1 cellular context compared by ENCODE assay signal in the genomic region with DNA sequence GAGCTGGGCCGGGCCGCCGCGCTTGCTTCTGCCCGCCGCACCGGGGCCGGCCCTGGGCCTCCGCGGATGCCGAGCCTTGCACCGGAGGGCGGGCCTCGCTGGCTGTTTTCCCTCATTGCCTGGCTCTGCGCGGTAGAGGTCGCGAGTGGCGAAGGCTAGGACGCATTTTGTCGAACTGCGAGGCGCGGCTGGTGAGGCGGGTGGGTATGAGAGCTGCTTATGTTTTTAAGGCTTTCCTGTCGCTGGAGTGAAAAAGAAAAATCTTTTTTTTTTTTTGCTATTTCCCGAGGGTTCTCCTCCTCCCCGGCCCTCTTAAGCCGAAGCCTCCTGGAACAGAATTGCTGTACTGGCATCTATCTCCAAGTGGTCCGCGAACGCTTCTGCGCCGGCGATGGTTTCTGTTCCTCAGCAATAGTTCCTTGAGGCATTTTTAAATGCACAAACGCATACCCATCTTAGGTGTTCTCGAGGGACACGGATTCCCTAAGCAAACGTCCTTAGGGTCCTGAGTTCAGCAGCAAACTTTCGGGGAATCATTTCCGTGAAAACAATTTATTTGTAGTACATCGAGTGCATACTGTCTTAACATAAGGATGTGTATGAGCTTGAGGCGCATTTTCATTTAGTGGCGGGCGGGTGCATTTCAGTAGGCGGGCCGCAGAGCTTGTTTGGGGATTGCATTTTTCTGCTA.
TF ChIP-seq lines count a peak whose summit lies in the region.

No MANE protein-coding gene starts in this region.

TF ChIP-seq in H1, 55 proteins besides CTCF, POLR2A, EP300 and RAD21:
- peak; percentile 17 for TF ChIP-seq KDM4A (IDR thresholded peaks at IDR 0.05; ENCODE audit: low read depth, low read length, severe bottlenecking)
- 0 out of 2 replicates have a peak, but pooled peaks have one; percentile 2 for TF ChIP-seq E2F6 (IDR thresholded peaks at IDR 0.05)
- TF ChIP-seq NRF1 (IDR thresholded peaks at IDR 0.05; ENCODE audit: low read depth, low read length), result no peak
- no peak for TF ChIP-seq ASH2L (IDR thresholded peaks at IDR 0.05; ENCODE audit: low read length)
- no peak for TF ChIP-seq HDAC2 (IDR thresholded peaks at IDR 0.05; ENCODE audit: borderline replicate concordance in 1 of 2, low read depth in 2 of 2, low read length in 2 of 2)
- TF ChIP-seq SP4 (IDR thresholded peaks at IDR 0.05; ENCODE audit: low read length), result no peak
- no peak for TF ChIP-seq RNF2 (IDR thresholded peaks at IDR 0.05; ENCODE audit: borderline replicate concordance, low read depth, low read length, missing control alignments, poor library complexity, severe bottlenecking)
- TF ChIP-seq KDM5A (IDR thresholded peaks at IDR 0.05; ENCODE audit: low read length), result no peak
- TF ChIP-seq TAF7 (optimal IDR thresholded peaks at IDR 0.05; ENCODE audit: borderline replicate concordance, low read depth, low read length), result no peak
- TF ChIP-seq GABPA (IDR thresholded peaks at IDR 0.05; ENCODE audit: borderline replicate concordance, insufficient read depth, low read length), result no peak
- no peak for TF ChIP-seq TEAD4 (IDR thresholded peaks at IDR 0.05; ENCODE audit: low read depth, low read length)
- no peak for TF ChIP-seq NANOG (IDR thresholded peaks at IDR 0.05; ENCODE audit: insufficient read depth, low read depth, low read length, poor library complexity, severe bottlenecking)
- TF ChIP-seq TBP (IDR thresholded peaks at IDR 0.05; ENCODE audit: low read depth, low read length), result no peak
- TF ChIP-seq PHF8 (conservative IDR thresholded peaks at IDR 0.05; ENCODE audit: low read depth, low read length), result peak; percentile 42; the same call in 1 of the 2 replicates
